In genomic region chr12:62683724-62684501, GRCh38 we compare ENCODE assay signal across 11 cellular contexts.
A peak's percentile ranks its signal among the peaks of the same experiment; 100 is the strongest.
DNase-seq lines count a peak whose midpoint lies in the region; ATAC-seq and TF ChIP-seq lines count a peak whose summit lies in the region.
"Had no signal": no experiment of that assay in that cellular context is flagged by ENCODE, and none has a peak within 500 bp of the region (broad histone marks: within the 10 kb centered on the region; RNA-seq: fewer than 3 reads in every experiment).

No MANE protein-coding gene starts in this region.

- no peaks in the 10 kb centered on the region for H3K9me3 Mint-ChIP-seq in activated T-helper 17 cell treated with anti-CD3 and anti-CD28 coated beads, Interleukin-2, amount 50 U/mL, for 72 hours
- no peaks in the 10 kb centered on the region for H3K9me3 Mint-ChIP-seq in stimulated activated memory B cell treated with anti-CD40 and anti-IgM and Interleukin-4, amounts not matched to agents 10 μg/mL and 1 μg/mL and 100 μg/mL, for 72 hours

- intact Hi-C loops in transverse colon (cut with DNase I; ENCODE audit: low total_unique reads): no loop called here

- no peak for TF ChIP-seq CTCF in fibroblast of mammary gland (conservative IDR thresholded peaks at IDR 0.05; ENCODE audit: control insufficient read depth, insufficient read depth, low read depth, low read length)
- TF ChIP-seq CTCF in transverse colon (IDR thresholded peaks at IDR 0.05): no peak

- H3K27ac Mint-ChIP-seq in activated T-helper 17 cell treated with anti-CD3 and anti-CD28 coated beads, Interleukin-2, amount 50 U/mL, for 72 hours: no peak overlapping the region
- no peak overlapping the region for H3K27ac Mint-ChIP-seq in stimulated activated memory B cell treated with anti-CD40 and anti-IgM and Interleukin-4, amounts not matched to agents 10 μg/mL and 1 μg/mL and 100 μg/mL, for 72 hours
- H3K27ac Mint-ChIP-seq: progenitor cell of endocrine pancreas had no signal

- 65 to 69% methylated on average over 4 to 7 of the region's 7 CpGs for WGBS in transverse colon (ENCODE audit: low coverage in 1 of 2), 2 donors

- ATAC-seq in activated T-helper 17 cell treated with anti-CD3 and anti-CD28 coated beads, Interleukin-2, amount 50 U/mL, for 72 hours (replicated peaks): no peak
- ATAC-seq in GM19351 (IDR thresholded peaks at IDR 0.05; ENCODE audit: unreplicated experiment) (no peak), GM21360 (IDR thresholded peaks at IDR 0.05; ENCODE audit: unreplicated experiment) (no peak)
- no peak for ATAC-seq in stimulated activated memory B cell treated with anti-CD40 and anti-IgM and Interleukin-4, amounts not matched to agents 10 μg/mL and 1 μg/mL and 100 μg/mL, for 72 hours

- peaks cover 6% of the 10 kb centered on the region for H3K27me3 Mint-ChIP-seq in activated T-helper 17 cell treated with anti-CD3 and anti-CD28 coated beads, Interleukin-2, amount 50 U/mL, for 72 hours
- peaks cover 30% of the 10 kb centered on the region for H3K27me3 Mint-ChIP-seq in stimulated activated memory B cell treated with anti-CD40 and anti-IgM and Interleukin-4, amounts not matched to agents 10 μg/mL and 1 μg/mL and 100 μg/mL, for 72 hours
- H3K27me3 Mint-ChIP-seq: progenitor cell of endocrine pancreas had no signal

- no peak for TF ChIP-seq POLR2A in transverse colon (IDR thresholded peaks at IDR 0.05)

- peaks cover 0 to 6% (median 0%) of the 10 kb centered on the region in 4 donors for H3K4me1 ChIP-seq in transverse colon

- H3K4me3 Mint-ChIP-seq in activated T-helper 17 cell treated with anti-CD3 and anti-CD28 coated beads, Interleukin-2, amount 50 U/mL, for 72 hours: no peak overlapping the region
- H3K4me3 Mint-ChIP-seq in stimulated activated memory B cell treated with anti-CD40 and anti-IgM and Interleukin-4, amounts not matched to agents 10 μg/mL and 1 μg/mL and 100 μg/mL, for 72 hours: no peak overlapping the region

- DNase-seq in NCI-H446 treated with DMSO at 0.1 percent for 48 hours (lab: John Stamatoyannopoulos, UW) (peak; percentile 34), fibroblast of mammary gland (ENCODE audit: low read depth) (peak; percentile 71), midbrain (lab: John Stamatoyannopoulos, UW) (peak; percentile 50), transverse colon (peak; percentile 17)
- DNase-seq: DMS79 treated with DMSO at 0.1 percent for 48 hours, NCI-H1417 treated with DMSO at 0.1 percent for 48 hours had no signal

- H3K27ac ChIP-seq in transverse colon: peak overlapping the region; percentile 55 to 69 (median 62)

- TF ChIP-seq EP300 in transverse colon (IDR thresholded peaks at IDR 0.05; ENCODE audit: low read depth): no peak

- H3K4me1 Mint-ChIP-seq in activated T-helper 17 cell treated with anti-CD3 and anti-CD28 coated beads, Interleukin-2, amount 50 U/mL, for 72 hours: no peaks in the 10 kb centered on the region
- H3K4me1 Mint-ChIP-seq in stimulated activated memory B cell treated with anti-CD40 and anti-IgM and Interleukin-4, amounts not matched to agents 10 μg/mL and 1 μg/mL and 100 μg/mL, for 72 hours: peaks cover 7% of the 10 kb centered on the region

- H3K4me3 ChIP-seq in fibroblast of mammary gland (ENCODE audit: control insufficient read depth, low read depth, low read length) (no peak overlapping the region), transverse colon (no peak overlapping the region)

- H3K36me3 Mint-ChIP-seq in activated T-helper 17 cell treated with anti-CD3 and anti-CD28 coated beads, Interleukin-2, amount 50 U/mL, for 72 hours (ENCODE audit: low read depth): no peaks in the 10 kb centered on the region
- H3K36me3 Mint-ChIP-seq in stimulated activated memory B cell treated with anti-CD40 and anti-IgM and Interleukin-4, amounts not matched to agents 10 μg/mL and 1 μg/mL and 100 μg/mL, for 72 hours: no peaks in the 10 kb centered on the region

- in situ Hi-C loops in transverse colon (cut with MboI; ENCODE audit: low pct_ligation_motif_present in 1 of 4, low pct_unique_long_range_greater_than_20kb in 1 of 4, low sequenced_read_pairs in 3 of 4): no loop called here

- no peaks in the 10 kb centered on the region for H3K36me3 ChIP-seq in transverse colon

- H3K9me3 ChIP-seq in transverse colon: no peaks in the 10 kb centered on the region

- no peaks in the 10 kb centered on the region for H3K27me3 ChIP-seq in transverse colon

Comparison
In these comparisons a context has a peak if more than half of its experiments do, and no peak if none do; other contexts are left out.
1. DNase-seq: peak in every context shown above with its lines; median percentile 71 in fibroblast of mammary gland; 50 in midbrain; 34 in NCI-H446 treated with DMSO at 0.1 percent for 48 hours; 17 in transverse colon.